In the genomic region with DNA sequence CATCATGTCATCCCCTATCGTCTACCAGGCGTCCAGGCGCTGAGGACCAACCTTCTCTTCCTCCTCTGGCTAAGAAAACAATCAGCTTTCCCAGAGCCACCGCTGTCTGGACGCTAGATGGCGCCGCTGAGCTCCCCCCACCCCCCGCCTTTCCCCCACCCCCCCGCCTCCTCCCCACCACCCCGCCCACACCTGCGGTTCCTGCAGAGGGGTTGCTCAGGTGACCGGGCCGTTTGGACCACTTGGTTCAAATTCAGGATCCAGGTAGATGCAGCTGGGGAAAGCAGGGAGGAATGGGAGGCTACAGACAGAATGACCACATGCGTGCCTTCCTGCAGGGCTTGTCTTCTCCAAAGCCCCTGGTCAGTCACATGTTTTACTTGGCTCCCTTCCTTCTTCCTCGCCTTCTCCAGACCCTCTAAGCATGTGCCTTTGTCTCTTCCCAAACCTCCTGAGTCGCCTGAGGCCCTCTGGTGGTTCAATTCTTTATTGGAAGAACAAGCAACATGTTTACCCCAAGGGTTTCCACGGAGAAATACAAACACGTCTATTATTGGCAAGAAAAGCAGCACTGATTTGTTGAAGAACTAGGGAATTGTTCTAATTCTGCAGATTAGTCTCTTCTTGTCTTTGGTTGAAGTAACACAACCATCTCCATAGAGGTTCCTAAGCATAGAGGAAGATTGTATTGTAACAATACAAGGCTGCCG, we compare ENCODE assay signal across 9 cellular contexts. TPM values are rescaled to one million over a fixed set of nuclear protein-coding genes. Genes with fewer than 3 reads are reported as not detected.
DNase-seq lines count a peak whose midpoint lies in the region; ATAC-seq and TF ChIP-seq lines count a peak whose summit lies in the region.
"Had no signal": no experiment of that assay in that cellular context is flagged by ENCODE, and none has a peak within 500 bp of the region (broad histone marks: within the 10 kb centered on the region; RNA-seq: fewer than 3 reads in every experiment).

No MANE protein-coding gene starts in this region.

- H3K4me3 ChIP-seq in CD4-positive, alpha-beta memory T cell (ENCODE audit: low read length in 2 of 2), result no peak overlapping the region
- peak overlapping the region in 1 of 4 donors; percentile 26 for H3K4me3 ChIP-seq in esophagus squamous epithelium
- H3K4me3 ChIP-seq in naive thymus-derived CD4-positive, alpha-beta T cell (ENCODE audit: low read length), result no peak overlapping the region
- H3K4me3 ChIP-seq in upper lobe of left lung, result no peak overlapping the region

- peaks cover 0 to 30% (median 26%) of the 10 kb centered on the region in 8 donors for H3K9me3 Mint-ChIP-seq in CD4-positive, alpha-beta memory T cell
- peaks cover 12% of the 10 kb centered on the region for H3K9me3 Mint-ChIP-seq in activated CD8-positive, alpha-beta memory T cell treated with anti-CD3 and anti-CD28 coated beads, Interleukin-2, amount 10 ng/mL, durations not matched to agents 7 days and 5 days (ENCODE audit: low read depth)
- peaks cover 10 to 31% (median 25%) of the 10 kb centered on the region in 11 donors for H3K9me3 Mint-ChIP-seq in naive thymus-derived CD4-positive, alpha-beta T cell

- H3K27me3 ChIP-seq in CD4-positive, alpha-beta memory T cell (ENCODE audit: insufficient read depth, low read length), result no peaks in the 10 kb centered on the region
- no peaks in the 10 kb centered on the region for H3K27me3 ChIP-seq in esophagus squamous epithelium
- no peaks in the 10 kb centered on the region for H3K27me3 ChIP-seq in naive thymus-derived CD4-positive, alpha-beta T cell (ENCODE audit: control insufficient read depth in 2 of 2, insufficient read depth in 2 of 2, low read length in 2 of 2)
- no peaks in the 10 kb centered on the region for H3K27me3 ChIP-seq in upper lobe of left lung

- peaks cover 0 to 4% of the 10 kb centered on the region in 2 donors for H3K9me3 ChIP-seq in CD4-positive, alpha-beta memory T cell (ENCODE audit: control insufficient read depth in 1 of 2, low read length in 2 of 2)
- H3K9me3 ChIP-seq in esophagus squamous epithelium (peaks cover 0 to 11% (median 0%) of the 10 kb centered on the region in 3 donors), upper lobe of left lung (peaks cover 11 to 23% (median 14%) of the 10 kb centered on the region in 4 donors)
- H3K9me3 ChIP-seq in naive thymus-derived CD4-positive, alpha-beta T cell (ENCODE audit: control insufficient read depth in 2 of 3, low read length in 3 of 3), result peaks cover 0 to 22% (median 0%) of the 10 kb centered on the region in 3 experiments

- no peak overlapping the region for H3K27ac ChIP-seq in CD4-positive, alpha-beta memory T cell (ENCODE audit: low read depth, low read length)
- H3K27ac ChIP-seq in esophagus squamous epithelium (peak overlapping the region in 1 of 4 donors; percentile 33), upper lobe of left lung (no peak overlapping the region)
- no peak overlapping the region for H3K27ac ChIP-seq in naive thymus-derived CD4-positive, alpha-beta T cell (ENCODE audit: low read depth, low read length)

- intact Hi-C loops in CD4-positive, alpha-beta memory T cell (cut with micrococcal nuclease), result loop anchor here (1.0 to 2.0 kb wide), 3 partner anchors 99 to 590 kb away; no protein-coding TSS in a partner anchor
- intact Hi-C loops in esophagus squamous epithelium (cut with DNase I), result no loop called here
- intact Hi-C loops in naive thymus-derived CD4-positive, alpha-beta T cell (cut with micrococcal nuclease), result loop anchor here in 1 of 2 donors (1.0 to 5.0 kb wide), 4 partner anchors 99 to 590 kb away; no protein-coding TSS in a partner anchor

- peak overlapping the region; percentile 29 to 86 (median 48) for H3K4me3 Mint-ChIP-seq in CD4-positive, alpha-beta memory T cell
- no peak overlapping the region for H3K4me3 Mint-ChIP-seq in activated CD8-positive, alpha-beta memory T cell treated with anti-CD3 and anti-CD28 coated beads, Interleukin-2, amount 10 ng/mL, durations not matched to agents 7 days and 5 days
- H3K4me3 Mint-ChIP-seq in naive thymus-derived CD4-positive, alpha-beta T cell, result peak overlapping the region in 8 of 10 donors; percentile 45 to 68 (median 56)

- TF ChIP-seq CTCF in esophagus squamous epithelium (IDR thresholded peaks at IDR 0.05), result peak; percentile 25 to 46 (median 45)
- TF ChIP-seq CTCF in upper lobe of left lung (IDR thresholded peaks at IDR 0.05), result peak in 5 of 6 experiments; percentile 18 to 63 (median 39)

- no peak for TF ChIP-seq EP300 in upper lobe of left lung (IDR thresholded peaks at IDR 0.05)

- WGBS in esophagus squamous epithelium, 2 donors, result 3 to 10% methylated on average over 12 to 15 of the region's 19 CpGs
- WGBS in upper lobe of left lung, 2 donors, result 8 to 9% methylated on average over 12 to 15 of the region's 19 CpGs

- peaks cover 5 to 9% of the 10 kb centered on the region in 2 donors for H3K36me3 Mint-ChIP-seq in CD4-positive, alpha-beta memory T cell
- H3K36me3 Mint-ChIP-seq in activated CD8-positive, alpha-beta memory T cell treated with anti-CD3 and anti-CD28 coated beads, Interleukin-2, amount 10 ng/mL, durations not matched to agents 7 days and 5 days, result peaks cover 12% of the 10 kb centered on the region
- H3K36me3 Mint-ChIP-seq in naive thymus-derived CD4-positive, alpha-beta T cell, result peaks cover 0 to 17% (median 3%) of the 10 kb centered on the region in 5 donors

- peaks cover 14 to 34% (median 20%) of the 10 kb centered on the region in 4 donors for H3K4me1 Mint-ChIP-seq in CD4-positive, alpha-beta memory T cell
- peaks cover 2% of the 10 kb centered on the region for H3K4me1 Mint-ChIP-seq in activated CD8-positive, alpha-beta memory T cell treated with anti-CD3 and anti-CD28 coated beads, Interleukin-2, amount 10 ng/mL, durations not matched to agents 7 days and 5 days
- H3K4me1 Mint-ChIP-seq in naive thymus-derived CD4-positive, alpha-beta T cell, result peaks cover 3 to 32% (median 29%) of the 10 kb centered on the region in 7 donors

- TF ChIP-seq POLR2A in esophagus squamous epithelium (IDR thresholded peaks at IDR 0.05) (no peak), upper lobe of left lung (IDR thresholded peaks at IDR 0.05) (no peak)

- CTCF ChIA-PET in CD4-positive, alpha-beta memory T cell (lab: Charles Lee; ENCODE audit: partially characterized antibody), result interaction anchor here (0.6 to 2.1 kb wide), 16 partner anchors 9 to 428 kb away, joined by 3 to 7 read pairs (median 4); a partner anchor contains a TSS
- CTCF ChIA-PET in activated CD8-positive, alpha-beta memory T cell treated with anti-CD3 and anti-CD28 coated beads, Interleukin-2, amount 10 ng/mL, durations not matched to agents 7 days and 5 days (lab: Charles Lee), result interaction anchor here (0.7 to 4.0 kb wide), 13 partner anchors 9 to 247 kb away, joined by 3 to 34 read pairs (median 4); no protein-coding TSS in a partner anchor
- CTCF ChIA-PET in naive thymus-derived CD4-positive, alpha-beta T cell (lab: Charles Lee), result interaction anchor here (0.6 to 2.3 kb wide), 7 partner anchors 9 to 372 kb away, joined by 3 to 7 read pairs (median 3); no protein-coding TSS in a partner anchor

- ATAC-seq in activated CD8-positive, alpha-beta memory T cell treated with anti-CD3 and anti-CD28 coated beads, Interleukin-2, amount 10 ng/mL, durations not matched to agents 7 days and 5 days, result peak; percentile 23
- ATAC-seq in naive thymus-derived CD4-positive, alpha-beta T cell, result peak; percentile 73
- ATAC-seq in upper lobe of left lung (ENCODE audit: low FRiP score in 2 of 2) (peak; percentile 79 to 95), HG02588 (IDR thresholded peaks at IDR 0.05; ENCODE audit: unreplicated experiment) (no peak)

- POLR2A ChIA-PET in CD4-positive, alpha-beta memory T cell (lab: Charles Lee; ENCODE audit: partially characterized antibody), result interaction anchor here (1.0 to 1.1 kb wide), 2 partner anchors 159 to 428 kb away, joined by 3 read pairs; no protein-coding TSS in a partner anchor
- POLR2A ChIA-PET in naive thymus-derived CD4-positive, alpha-beta T cell (lab: Charles Lee), result no interaction called here

- H3K27me3 Mint-ChIP-seq in CD4-positive, alpha-beta memory T cell, result no peaks in the 10 kb centered on the region
- H3K27me3 Mint-ChIP-seq in activated CD8-positive, alpha-beta memory T cell treated with anti-CD3 and anti-CD28 coated beads, Interleukin-2, amount 10 ng/mL, durations not matched to agents 7 days and 5 days, result peaks cover 62% of the 10 kb centered on the region
- peaks cover 0 to 63% (median 0%) of the 10 kb centered on the region in 5 donors for H3K27me3 Mint-ChIP-seq in naive thymus-derived CD4-positive, alpha-beta T cell

- DNase-seq in CD4-positive, alpha-beta memory T cell, result peak; percentile 42 to 70 (median 54)
- peak; percentile 61 for DNase-seq in HPDE6-E6E7 (ENCODE audit: extremely low spot score)
- DNase-seq in NCI-H526 treated with DMSO at 0.1 percent for 48 hours (lab: John Stamatoyannopoulos, UW), result peak; percentile 76
- DNase-seq in activated CD8-positive, alpha-beta memory T cell treated with anti-CD3 and anti-CD28 coated beads, Interleukin-2, amount 10 ng/mL, durations not matched to agents 7 days and 5 days, result no peak
- no peak for DNase-seq in esophagus squamous epithelium (lab: John Stamatoyannopoulos, UW)
- peak in 8 of 9 donors; percentile 24 to 68 (median 51) for DNase-seq in naive thymus-derived CD4-positive, alpha-beta T cell
- peak in 1 of 2 donors; percentile 71 for DNase-seq in upper lobe of left lung

- H3K27ac Mint-ChIP-seq in CD4-positive, alpha-beta memory T cell, result peak overlapping the region in 6 of 7 donors; percentile 44 to 93 (median 64)
- no peak overlapping the region for H3K27ac Mint-ChIP-seq in activated CD8-positive, alpha-beta memory T cell treated with anti-CD3 and anti-CD28 coated beads, Interleukin-2, amount 10 ng/mL, durations not matched to agents 7 days and 5 days
- peak overlapping the region in 8 of 9 donors; percentile 35 to 91 (median 75) for H3K27ac Mint-ChIP-seq in naive thymus-derived CD4-positive, alpha-beta T cell

- H3K36me3 ChIP-seq in CD4-positive, alpha-beta memory T cell (ENCODE audit: insufficient read depth, low read length), result no peaks in the 10 kb centered on the region
- no peaks in the 10 kb centered on the region for H3K36me3 ChIP-seq in esophagus squamous epithelium
- no peaks in the 10 kb centered on the region for H3K36me3 ChIP-seq in naive thymus-derived CD4-positive, alpha-beta T cell (ENCODE audit: control insufficient read depth in 2 of 3, insufficient read depth in 3 of 3, low read length in 3 of 3)
- H3K36me3 ChIP-seq in upper lobe of left lung, result no peaks in the 10 kb centered on the region

- H3K4me1 ChIP-seq in CD4-positive, alpha-beta memory T cell (ENCODE audit: insufficient read depth, low read length), result peaks cover 12% of the 10 kb centered on the region
- peaks cover 0 to 18% (median 3%) of the 10 kb centered on the region in 3 donors for H3K4me1 ChIP-seq in esophagus squamous epithelium
- H3K4me1 ChIP-seq in naive thymus-derived CD4-positive, alpha-beta T cell (ENCODE audit: control insufficient read depth in 2 of 2, insufficient read depth in 2 of 2, low read length in 2 of 2), result peaks cover 7 to 11% of the 10 kb centered on the region in 2 donors
- H3K4me1 ChIP-seq in upper lobe of left lung, result peaks cover 3 to 9% (median 6%) of the 10 kb centered on the region in 4 donors

RNA-seq across cellular contexts. Expression of a gene that starts 24.7 kb away (rescaled TPM):
- total RNA-seq in CD4-positive, alpha-beta memory T cell, result not detected
- not detected for polyA plus RNA-seq in CD4-positive, alpha-beta memory T cell
- not detected for total RNA-seq in activated CD8-positive, alpha-beta memory T cell treated with anti-CD3 and anti-CD28 coated beads, Interleukin-2, amount 10 ng/mL, durations not matched to agents 7 days and 5 days
- total RNA-seq in esophagus squamous epithelium, result 1 to 10 TPM in 2 of 4 donors, under 1 TPM in 2; 0.26 to 4.4 (median 1.4) TPM
- under 1 TPM in 1 of 5 experiments, not detected in 4; 0.56 TPM for total RNA-seq in naive thymus-derived CD4-positive, alpha-beta T cell
- not detected for polyA plus RNA-seq in naive thymus-derived CD4-positive, alpha-beta T cell
- total RNA-seq in upper lobe of left lung, result under 1 TPM in 2 of 6 donors, not detected in 4; 0.31 to 0.88 TPM
- total RNA-seq: T-helper 1 cell treated with Interleukin-12 subunit alpha and Interleukin-12 subunit beta and Interleukin-4 antibody, amounts not matched to agents 30 ng/mL and 1 ng/mL, for 36 hours had no signal

Comparison
In these comparisons a context has a peak if more than half of its experiments do, and no peak if none do; other contexts are left out.
1. DNase-seq: peak in CD4-positive, alpha-beta memory T cell (5 of 5), HPDE6-E6E7 (single experiment), NCI-H526 treated with DMSO at 0.1 percent for 48 hours (single experiment) and naive thymus-derived CD4-positive, alpha-beta T cell (8 of 9); none in activated CD8-positive, alpha-beta memory T cell treated with anti-CD3 and anti-CD28 coated beads, Interleukin-2, amount 10 ng/mL, durations not matched to agents 7 days and 5 days (single experiment) and esophagus squamous epithelium (single experiment).